ENCODE assay signal across 1 cellular context in genomic region chr5:177370488-177371119, GRCh38.
TF ChIP-seq lines count a peak whose summit lies in the region.

No MANE protein-coding gene starts in this region.

TF ChIP-seq in HepG2, 621 proteins besides CTCF, POLR2A, EP300 and RAD21 (continued from another document and continues in another):
- TF ChIP-seq SP2 (CRISPR knock-in tag; IDR thresholded peaks at IDR 0.05) (no peak), ZFP90 (CRISPR knock-in tag; IDR thresholded peaks at IDR 0.05; ENCODE audit: borderline replicate concordance) (no peak), ZSCAN30 (CRISPR knock-in tag; IDR thresholded peaks at IDR 0.05) (no peak), ZNF652 (CRISPR knock-in tag; IDR thresholded peaks at IDR 0.05; ENCODE audit: borderline replicate concordance, low read depth) (no peak), SSRP1 (CRISPR knock-in tag; IDR thresholded peaks at IDR 0.05) (no peak), TAF15 (IDR thresholded peaks at IDR 0.05; ENCODE audit: low read depth, low read length, poor library complexity, severe bottlenecking) (no peak), SUZ12 (IDR thresholded peaks at IDR 0.05; ENCODE audit: low read depth, low read length) (no peak), ISL2 (CRISPR knock-in tag; IDR thresholded peaks at IDR 0.05) (peak; percentile 63), GTF2F1 (IDR thresholded peaks at IDR 0.05; ENCODE audit: low read length) (no peak), RBM39 (IDR thresholded peaks at IDR 0.05; ENCODE audit: low read depth, low read length, poor library complexity, severe bottlenecking) (no peak), MBNL3 (CRISPR knock-in tag; conservative IDR thresholded peaks at IDR 0.05) (no peak), ZNF367 (CRISPR knock-in tag; IDR thresholded peaks at IDR 0.05; ENCODE audit: borderline replicate concordance) (no peak), ZNF788 (CRISPR knock-in tag; IDR thresholded peaks at IDR 0.05; ENCODE audit: borderline replicate concordance) (no peak; the same call in 1 of the 2 replicates), KLF16 (CRISPR knock-in tag; IDR thresholded peaks at IDR 0.05) (peak in 1 of 2 experiments; percentile 80; a peak in 2 of 4 replicates), ZNF558 (CRISPR knock-in tag; IDR thresholded peaks at IDR 0.05; ENCODE audit: borderline replicate concordance) (no peak), GZF1 (CRISPR knock-in tag; IDR thresholded peaks at IDR 0.05) (no peak), ZNF282 (IDR thresholded peaks at IDR 0.05; ENCODE audit: partially characterized antibody) (no peak), ZNF274 (CRISPR knock-in tag; IDR thresholded peaks at IDR 0.05) (no peak), ATM (IDR thresholded peaks at IDR 0.05; ENCODE audit: borderline replicate concordance) (no peak), FOXO4 (CRISPR knock-in tag; conservative IDR thresholded peaks at IDR 0.05) (no peak), ZNF432 (CRISPR knock-in tag; IDR thresholded peaks at IDR 0.05; ENCODE audit: borderline replicate concordance) (no peak), ZNF510 (CRISPR knock-in tag; IDR thresholded peaks at IDR 0.05; ENCODE audit: low read depth) (no peak), RFXAP (CRISPR knock-in tag; IDR thresholded peaks at IDR 0.05; ENCODE audit: borderline replicate concordance) (0 out of 2 replicates have a peak, but pooled peaks have one; percentile 54), ZNF549 (CRISPR knock-in tag; IDR thresholded peaks at IDR 0.05) (no peak), REXO4 (CRISPR knock-in tag; IDR thresholded peaks at IDR 0.05; ENCODE audit: borderline replicate concordance) (no peak), SRF (IDR thresholded peaks at IDR 0.05; ENCODE audit: low read depth, low read length) (no peak), ZBTB40 (IDR thresholded peaks at IDR 0.05) (no peak), ZBTB40 (CRISPR knock-in tag; IDR thresholded peaks at IDR 0.05) (no peak), TMF1 (CRISPR knock-in tag; IDR thresholded peaks at IDR 0.05; ENCODE audit: low read depth) (no peak), FOSL1 (CRISPR knock-in tag; IDR thresholded peaks at IDR 0.05; ENCODE audit: borderline replicate concordance) (no peak)
- TF ChIP-seq, protein P1, sequence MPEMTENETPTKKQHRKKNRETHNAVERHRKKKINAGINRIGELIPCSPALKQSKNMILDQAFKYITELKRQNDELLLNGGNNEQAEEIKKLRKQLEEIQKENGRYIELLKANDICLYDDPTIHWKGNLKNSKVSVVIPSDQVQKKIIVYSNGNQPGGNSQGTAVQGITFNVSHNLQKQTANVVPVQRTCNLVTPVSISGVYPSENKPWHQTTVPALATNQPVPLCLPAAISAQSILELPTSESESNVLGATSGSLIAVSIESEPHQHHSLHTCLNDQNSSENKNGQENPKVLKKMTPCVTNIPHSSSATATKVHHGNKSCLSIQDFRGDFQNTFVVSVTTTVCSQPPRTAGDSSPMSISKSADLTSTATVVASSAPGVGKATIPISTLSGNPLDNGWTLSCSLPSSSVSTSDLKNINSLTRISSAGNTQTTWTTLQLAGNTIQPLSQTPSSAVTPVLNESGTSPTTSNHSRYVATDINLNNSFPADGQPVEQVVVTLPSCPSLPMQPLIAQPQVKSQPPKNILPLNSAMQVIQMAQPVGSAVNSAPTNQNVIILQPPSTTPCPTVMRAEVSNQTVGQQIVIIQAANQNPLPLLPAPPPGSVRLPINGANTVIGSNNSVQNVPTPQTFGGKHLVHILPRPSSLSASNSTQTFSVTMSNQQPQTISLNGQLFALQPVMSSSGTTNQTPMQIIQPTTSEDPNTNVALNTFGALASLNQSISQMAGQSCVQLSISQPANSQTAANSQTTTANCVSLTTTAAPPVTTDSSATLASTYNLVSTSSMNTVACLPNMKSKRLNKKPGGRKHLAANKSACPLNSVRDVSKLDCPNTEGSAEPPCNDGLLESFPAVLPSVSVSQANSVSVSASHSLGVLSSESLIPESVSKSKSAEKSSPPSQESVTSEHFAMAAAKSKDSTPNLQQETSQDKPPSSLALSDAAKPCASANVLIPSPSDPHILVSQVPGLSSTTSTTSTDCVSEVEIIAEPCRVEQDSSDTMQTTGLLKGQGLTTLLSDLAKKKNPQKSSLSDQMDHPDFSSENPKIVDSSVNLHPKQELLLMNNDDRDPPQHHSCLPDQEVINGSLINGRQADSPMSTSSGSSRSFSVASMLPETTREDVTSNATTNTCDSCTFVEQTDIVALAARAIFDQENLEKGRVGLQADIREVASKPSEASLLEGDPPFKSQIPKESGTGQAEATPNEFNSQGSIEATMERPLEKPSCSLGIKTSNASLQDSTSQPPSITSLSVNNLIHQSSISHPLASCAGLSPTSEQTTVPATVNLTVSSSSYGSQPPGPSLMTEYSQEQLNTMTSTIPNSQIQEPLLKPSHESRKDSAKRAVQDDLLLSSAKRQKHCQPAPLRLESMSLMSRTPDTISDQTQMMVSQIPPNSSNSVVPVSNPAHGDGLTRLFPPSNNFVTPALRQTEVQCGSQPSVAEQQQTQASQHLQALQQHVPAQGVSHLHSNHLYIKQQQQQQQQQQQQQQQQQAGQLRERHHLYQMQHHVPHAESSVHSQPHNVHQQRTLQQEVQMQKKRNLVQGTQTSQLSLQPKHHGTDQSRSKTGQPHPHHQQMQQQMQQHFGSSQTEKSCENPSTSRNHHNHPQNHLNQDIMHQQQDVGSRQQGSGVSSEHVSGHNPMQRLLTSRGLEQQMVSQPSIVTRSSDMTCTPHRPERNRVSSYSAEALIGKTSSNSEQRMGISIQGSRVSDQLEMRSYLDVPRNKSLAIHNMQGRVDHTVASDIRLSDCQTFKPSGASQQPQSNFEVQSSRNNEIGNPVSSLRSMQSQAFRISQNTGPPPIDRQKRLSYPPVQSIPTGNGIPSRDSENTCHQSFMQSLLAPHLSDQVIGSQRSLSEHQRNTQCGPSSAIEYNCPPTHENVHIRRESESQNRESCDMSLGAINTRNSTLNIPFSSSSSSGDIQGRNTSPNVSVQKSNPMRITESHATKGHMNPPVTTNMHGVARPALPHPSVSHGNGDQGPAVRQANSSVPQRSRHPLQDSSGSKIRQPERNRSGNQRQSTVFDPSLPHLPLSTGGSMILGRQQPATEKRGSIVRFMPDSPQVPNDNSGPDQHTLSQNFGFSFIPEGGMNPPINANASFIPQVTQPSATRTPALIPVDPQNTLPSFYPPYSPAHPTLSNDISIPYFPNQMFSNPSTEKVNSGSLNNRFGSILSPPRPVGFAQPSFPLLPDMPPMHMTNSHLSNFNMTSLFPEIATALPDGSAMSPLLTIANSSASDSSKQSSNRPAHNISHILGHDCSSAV (CRISPR knock-in tag; IDR thresholded peaks at IDR 0.05; ENCODE audit: borderline replicate concordance) = no peak
- TF ChIP-seq, protein P2, sequence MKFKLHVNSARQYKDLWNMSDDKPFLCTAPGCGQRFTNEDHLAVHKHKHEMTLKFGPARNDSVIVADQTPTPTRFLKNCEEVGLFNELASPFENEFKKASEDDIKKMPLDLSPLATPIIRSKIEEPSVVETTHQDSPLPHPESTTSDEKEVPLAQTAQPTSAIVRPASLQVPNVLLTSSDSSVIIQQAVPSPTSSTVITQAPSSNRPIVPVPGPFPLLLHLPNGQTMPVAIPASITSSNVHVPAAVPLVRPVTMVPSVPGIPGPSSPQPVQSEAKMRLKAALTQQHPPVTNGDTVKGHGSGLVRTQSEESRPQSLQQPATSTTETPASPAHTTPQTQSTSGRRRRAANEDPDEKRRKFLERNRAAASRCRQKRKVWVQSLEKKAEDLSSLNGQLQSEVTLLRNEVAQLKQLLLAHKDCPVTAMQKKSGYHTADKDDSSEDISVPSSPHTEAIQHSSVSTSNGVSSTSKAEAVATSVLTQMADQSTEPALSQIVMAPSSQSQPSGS (CRISPR knock-in tag; IDR thresholded peaks at IDR 0.05) = peak; percentile 74; the same call in 1 of the 2 replicates
- TF ChIP-seq, protein P3, sequence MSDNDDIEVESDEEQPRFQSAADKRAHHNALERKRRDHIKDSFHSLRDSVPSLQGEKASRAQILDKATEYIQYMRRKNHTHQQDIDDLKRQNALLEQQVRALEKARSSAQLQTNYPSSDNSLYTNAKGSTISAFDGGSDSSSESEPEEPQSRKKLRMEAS (IDR thresholded peaks at IDR 0.05) = peak; percentile 94
- TF ChIP-seq, protein P4, sequence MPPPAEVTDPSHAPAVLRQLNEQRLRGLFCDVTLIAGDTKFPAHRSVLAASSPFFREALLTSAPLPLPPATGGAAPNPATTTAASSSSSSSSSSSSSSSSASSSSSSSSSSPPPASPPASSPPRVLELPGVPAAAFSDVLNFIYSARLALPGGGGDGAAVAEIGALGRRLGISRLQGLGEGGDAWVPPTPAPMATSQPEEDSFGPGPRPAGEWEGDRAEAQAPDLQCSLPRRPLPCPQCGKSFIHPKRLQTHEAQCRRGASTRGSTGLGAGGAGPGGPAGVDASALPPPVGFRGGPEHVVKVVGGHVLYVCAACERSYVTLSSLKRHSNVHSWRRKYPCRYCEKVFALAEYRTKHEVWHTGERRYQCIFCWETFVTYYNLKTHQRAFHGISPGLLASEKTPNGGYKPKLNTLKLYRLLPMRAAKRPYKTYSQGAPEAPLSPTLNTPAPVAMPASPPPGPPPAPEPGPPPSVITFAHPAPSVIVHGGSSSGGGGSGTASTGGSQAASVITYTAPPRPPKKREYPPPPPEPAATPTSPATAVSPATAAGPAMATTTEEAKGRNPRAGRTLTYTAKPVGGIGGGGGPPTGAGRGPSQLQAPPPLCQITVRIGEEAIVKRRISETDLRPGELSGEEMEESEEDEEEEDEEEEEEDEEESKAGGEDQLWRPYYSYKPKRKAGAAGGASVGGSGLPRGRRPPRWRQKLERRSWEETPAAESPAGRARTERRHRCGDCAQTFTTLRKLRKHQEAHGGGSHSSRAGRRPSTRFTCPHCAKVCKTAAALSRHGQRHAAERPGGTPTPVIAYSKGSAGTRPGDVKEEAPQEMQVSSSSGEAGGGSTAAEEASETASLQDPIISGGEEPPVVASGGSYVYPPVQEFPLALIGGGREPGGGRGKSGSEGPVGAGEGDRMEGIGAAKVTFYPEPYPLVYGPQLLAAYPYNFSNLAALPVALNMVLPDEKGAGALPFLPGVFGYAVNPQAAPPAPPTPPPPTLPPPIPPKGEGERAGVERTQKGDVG (CRISPR knock-in tag; IDR thresholded peaks at IDR 0.05; ENCODE audit: borderline replicate concordance) = 0 out of 2 replicates have a peak, but pooled peaks have one; percentile 10
